Comparison of ENCODE assay signal across 2 cellular contexts in genomic region chr3:104610730-104611652, GRCh38.
TF ChIP-seq lines count a peak whose summit lies in the region.

No MANE protein-coding gene starts in this region.

TF ChIP-seq in SK-N-SH, 30 proteins besides CTCF, POLR2A, EP300 and RAD21 (continued from another document):
- TF ChIP-seq IRF3 (IDR thresholded peaks at IDR 0.05; ENCODE audit: low read depth, low read length) (no peak), YY1 (IDR thresholded peaks at IDR 0.05; ENCODE audit: low read depth) (no peak), TAF1 (IDR thresholded peaks at IDR 0.05; ENCODE audit: borderline replicate concordance, low read depth, low read length) (no peak), FOSL2 (IDR thresholded peaks at IDR 0.05; ENCODE audit: borderline replicate concordance, low read depth) (no peak), TCF12 (IDR thresholded peaks at IDR 0.05) (no peak)

TF ChIP-seq in SK-N-SH treated with all-trans-retinoic acid at 6 μM for 48 hours, 23 proteins besides CTCF, POLR2A, EP300 and RAD21 (continued from another document):
- TF ChIP-seq, protein P1, sequence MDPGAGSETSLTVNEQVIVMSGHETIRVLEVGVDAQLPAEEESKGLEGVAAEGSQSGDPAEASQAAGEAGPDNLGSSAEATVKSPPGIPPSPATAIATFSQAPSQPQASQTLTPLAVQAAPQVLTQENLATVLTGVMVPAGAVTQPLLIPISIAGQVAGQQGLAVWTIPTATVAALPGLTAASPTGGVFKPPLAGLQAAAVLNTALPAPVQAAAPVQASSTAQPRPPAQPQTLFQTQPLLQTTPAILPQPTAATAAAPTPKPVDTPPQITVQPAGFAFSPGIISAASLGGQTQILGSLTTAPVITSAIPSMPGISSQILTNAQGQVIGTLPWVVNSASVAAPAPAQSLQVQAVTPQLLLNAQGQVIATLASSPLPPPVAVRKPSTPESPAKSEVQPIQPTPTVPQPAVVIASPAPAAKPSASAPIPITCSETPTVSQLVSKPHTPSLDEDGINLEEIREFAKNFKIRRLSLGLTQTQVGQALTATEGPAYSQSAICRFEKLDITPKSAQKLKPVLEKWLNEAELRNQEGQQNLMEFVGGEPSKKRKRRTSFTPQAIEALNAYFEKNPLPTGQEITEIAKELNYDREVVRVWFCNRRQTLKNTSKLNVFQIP (CRISPR knock-in tag; IDR thresholded peaks at IDR 0.05; ENCODE audit: borderline replicate concordance, low read depth): no peak
- TF ChIP-seq ISL1 (CRISPR knock-in tag; IDR thresholded peaks at IDR 0.05) (no peak), GLIS3 (CRISPR knock-in tag; IDR thresholded peaks at IDR 0.05) (no peak), ESRRG (CRISPR knock-in tag; IDR thresholded peaks at IDR 0.05) (no peak), ZFP30 (CRISPR knock-in tag; IDR thresholded peaks at IDR 0.05) (no peak), ZNF565 (CRISPR knock-in tag; conservative IDR thresholded peaks at IDR 0.05; ENCODE audit: low read depth) (no peak), PATZ1 (CRISPR knock-in tag; IDR thresholded peaks at IDR 0.05; ENCODE audit: borderline replicate concordance) (no peak), OSR1 (CRISPR knock-in tag; IDR thresholded peaks at IDR 0.05) (no peak), ZC3H10 (CRISPR knock-in tag; IDR thresholded peaks at IDR 0.05) (no peak), PPARA (CRISPR knock-in tag; IDR thresholded peaks at IDR 0.05; ENCODE audit: borderline replicate concordance) (no peak), ZFP3 (CRISPR knock-in tag; IDR thresholded peaks at IDR 0.05) (no peak)
- TF ChIP-seq, protein P2, sequence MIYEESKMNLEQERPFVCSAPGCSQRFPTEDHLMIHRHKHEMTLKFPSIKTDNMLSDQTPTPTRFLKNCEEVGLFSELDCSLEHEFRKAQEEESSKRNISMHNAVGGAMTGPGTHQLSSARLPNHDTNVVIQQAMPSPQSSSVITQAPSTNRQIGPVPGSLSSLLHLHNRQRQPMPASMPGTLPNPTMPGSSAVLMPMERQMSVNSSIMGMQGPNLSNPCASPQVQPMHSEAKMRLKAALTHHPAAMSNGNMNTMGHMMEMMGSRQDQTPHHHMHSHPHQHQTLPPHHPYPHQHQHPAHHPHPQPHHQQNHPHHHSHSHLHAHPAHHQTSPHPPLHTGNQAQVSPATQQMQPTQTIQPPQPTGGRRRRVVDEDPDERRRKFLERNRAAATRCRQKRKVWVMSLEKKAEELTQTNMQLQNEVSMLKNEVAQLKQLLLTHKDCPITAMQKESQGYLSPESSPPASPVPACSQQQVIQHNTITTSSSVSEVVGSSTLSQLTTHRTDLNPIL (CRISPR knock-in tag; IDR thresholded peaks at IDR 0.05; ENCODE audit: low read depth): no peak
TF ChIP-seq in SK-N-SH treated with all-trans-retinoic acid at 6 μM for 48 hours: peak in this region for 0.
